In the genomic region with DNA sequence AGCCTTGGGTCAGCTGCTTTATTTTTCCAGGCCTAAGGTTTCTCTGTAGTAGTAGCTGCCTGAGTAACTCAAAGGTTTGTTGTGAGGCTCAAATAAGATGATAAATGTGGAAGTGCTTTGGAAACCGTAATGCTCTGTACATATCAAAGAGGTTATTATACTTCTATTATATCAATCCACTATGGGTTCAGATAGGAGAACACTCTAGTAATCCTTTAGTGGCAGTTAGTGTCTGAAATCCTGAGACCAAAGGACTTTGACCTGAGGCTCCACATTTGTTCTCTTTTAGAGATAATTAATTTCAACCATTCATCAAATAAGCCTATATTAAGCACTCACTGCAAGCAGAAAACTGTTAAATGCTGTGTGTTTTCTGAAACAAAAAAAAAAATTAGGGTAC, we compare ENCODE assay signal across 27 cellular contexts.
"Had no signal": no experiment of that assay in that cellular context is flagged by ENCODE, and none has a peak within 500 bp of the region (broad histone marks: within the 10 kb centered on the region; RNA-seq: fewer than 3 reads in every experiment).

No MANE protein-coding gene starts in this region.

- H3K27me3 ChIP-seq: colonic mucosa, esophagus squamous epithelium, gastrocnemius medialis, heart right ventricle had no signal

- DNase-seq: colonic mucosa; cortex of kidney; effector CD8-positive, alpha-beta T cell; effector memory CD8-positive, alpha-beta T cell; endodermal cell; erythroblast; esophagus squamous epithelium; foreskin fibroblast; foreskin melanocyte; gastrocnemius medialis; glutamatergic neuron; head of caudate nucleus; heart right ventricle; hypothalamus; immature natural killer cell; islet precursor cell; kidney; kidney glomerular epithelial cell; left colon; left ventricle myocardium inferior; mammary epithelial cell; mesendoderm; midbrain; naive B cell; naive thymus-derived CD8-positive, alpha-beta T cell had no signal

- H3K9me3 ChIP-seq: colonic mucosa, esophagus squamous epithelium, gastrocnemius medialis, heart right ventricle, left ventricle myocardium inferior had no signal

- H3K4me1 ChIP-seq: colonic mucosa, esophagus squamous epithelium, gastrocnemius medialis, heart right ventricle, left ventricle myocardium inferior had no signal

- H3K27ac ChIP-seq: colonic mucosa, epithelial cell of prostate, esophagus squamous epithelium, gastrocnemius medialis, heart right ventricle, left ventricle myocardium inferior had no signal

- H3K36me3 ChIP-seq: colonic mucosa, esophagus squamous epithelium, gastrocnemius medialis, heart right ventricle, left ventricle myocardium inferior had no signal

- H3K4me3 ChIP-seq: colonic mucosa, esophagus squamous epithelium, gastrocnemius medialis, heart right ventricle, left ventricle myocardium inferior, lung had no signal
